In genomic region chr1:181179980-181180964, GRCh38 we compare ENCODE assay signal across 8 cellular contexts.
A peak's percentile ranks its signal among the peaks of the same experiment; 100 is the strongest.
DNase-seq lines count a peak whose midpoint lies in the region; ATAC-seq, FAIRE-seq and TF ChIP-seq lines count a peak whose summit lies in the region.

No MANE protein-coding gene starts in this region.

- H3K27ac ChIP-seq in pancreas (no peak overlapping the region), kidney (ENCODE audit: low read depth in 2 of 2, low read length in 2 of 2) (no peak overlapping the region)

- H3K36me3 ChIP-seq in pancreas (no peaks in the 10 kb centered on the region), kidney (ENCODE audit: control insufficient read depth in 1 of 2, insufficient read depth in 2 of 2, low read length in 2 of 2) (no peaks in the 10 kb centered on the region)

- FAIRE-seq in pancreas (lab: Jason Lieb, UNC) (no peak), kidney (lab: Jason Lieb, UNC) (no peak)

- H3K4me3 ChIP-seq in fibroblast of villous mesenchyme (ENCODE audit: low read depth, low read length) (no peak overlapping the region), pancreas (no peak overlapping the region), kidney (ENCODE audit: low read length in 2 of 2) (no peak overlapping the region)

- intact Hi-C loops in pancreas (cut with DNase I) (loop anchor here in 1 of 3 donors (10.0 kb wide), 1 partner anchor 245 kb away; no protein-coding TSS in a partner anchor), kidney (cut with DNase I) (no loop called here)

- H3K27me3 ChIP-seq in pancreas = no peaks in the 10 kb centered on the region

- peak in 3 of 4 donors; percentile 59 to 86 (median 85) for ATAC-seq in pancreas
- no peak for ATAC-seq in GM19023 (IDR thresholded peaks at IDR 0.05; ENCODE audit: unreplicated experiment)
- ATAC-seq in HG02798 (IDR thresholded peaks at IDR 0.05; ENCODE audit: poor library complexity, unreplicated experiment) = no peak

- H3K4me1 ChIP-seq in pancreas (no peaks in the 10 kb centered on the region), kidney (ENCODE audit: control insufficient read depth in 1 of 2, insufficient read depth in 1 of 2, low read depth in 1 of 2, low read length in 2 of 2) (no peaks in the 10 kb centered on the region)

- WGBS in pancreas, 2 donors = 48 to 53% methylated on average over 15 of the region's 15 CpGs

- DNase-seq in DMS79 treated with DMSO at 0.1 percent for 48 hours (lab: John Stamatoyannopoulos, UW) = peak; percentile 67
- DNase-seq in NCI-H1694 treated with DMSO at 0.1 percent for 48 hours (lab: John Stamatoyannopoulos, UW) = peak; percentile 82
- peak; percentile 59 for DNase-seq in activated CD8-positive, alpha-beta memory T cell treated with anti-CD3 and anti-CD28 coated beads for 24 hours
- peak; percentile 64 for DNase-seq in fibroblast of villous mesenchyme (ENCODE audit: low read depth)
- DNase-seq in pancreas = peak in 1 of 6 donors; percentile 20
- DNase-seq in kidney = no peak

- H3K9me3 ChIP-seq in pancreas (no peaks in the 10 kb centered on the region), kidney (ENCODE audit: control insufficient read depth in 1 of 2, low read length in 2 of 2) (no peaks in the 10 kb centered on the region)

- H3K9ac ChIP-seq in kidney (ENCODE audit: low read length in 2 of 2) = no peak overlapping the region

- TF ChIP-seq CTCF in fibroblast of villous mesenchyme (IDR thresholded peaks at IDR 0.05; ENCODE audit: insufficient read depth, low read depth, low read length) (no peak), pancreas (IDR thresholded peaks at IDR 0.05) (no peak), kidney (IDR thresholded peaks at IDR 0.05; ENCODE audit: borderline replicate concordance, extremely low read depth, insufficient read depth) (no peak)

Comparison
In these comparisons a context has a peak if more than half of its experiments do, and no peak if none do; other contexts are left out.
1. ATAC-seq: peak in pancreas (3 of 4); none in GM19023 (single experiment) and HG02798 (single experiment).